Comparison of ENCODE assay signal across 1 cellular context in genomic region chr4:6734165-6734786, GRCh38.
A peak's percentile ranks its signal among the peaks of the same experiment; 100 is the strongest.
TF ChIP-seq lines count a peak whose summit lies in the region.

No MANE protein-coding gene starts in this region.

TF ChIP-seq in K562, 482 proteins besides CTCF, POLR2A, EP300 and RAD21 (continued from another document):
- no peak for TF ChIP-seq CEBPZ (IDR thresholded peaks at IDR 0.05; ENCODE audit: borderline replicate concordance, low read depth, low read length)
- TF ChIP-seq CCAR2 (IDR thresholded peaks at IDR 0.05; ENCODE audit: low read depth, low read length) = no peak
- TF ChIP-seq PHB2 (IDR thresholded peaks at IDR 0.05; ENCODE audit: low read depth) = no peak
- no peak for TF ChIP-seq NBN (IDR thresholded peaks at IDR 0.05; ENCODE audit: low read depth)
- no peak for TF ChIP-seq TEAD2 (tag; IDR thresholded peaks at IDR 0.05)
- no peak for TF ChIP-seq MBD2 (IDR thresholded peaks at IDR 0.05; ENCODE audit: borderline replicate concordance, low read depth)
- TF ChIP-seq GTF2E2 (tag; IDR thresholded peaks at IDR 0.05) = no peak
- TF ChIP-seq MLX (CRISPR knock-in tag; conservative IDR thresholded peaks at IDR 0.05) = no peak
- 0 out of 2 replicates have a peak, but pooled peaks have one; percentile 4 for TF ChIP-seq ZNF316 (IDR thresholded peaks at IDR 0.05)
- TF ChIP-seq RUNX1 (IDR thresholded peaks at IDR 0.05; ENCODE audit: low read depth) = no peak
- TF ChIP-seq ZNF311 (CRISPR knock-in tag; IDR thresholded peaks at IDR 0.05) = no peak
- TF ChIP-seq RFX5 (IDR thresholded peaks at IDR 0.05; ENCODE audit: low read depth, low read length) = no peak
- no peak for TF ChIP-seq ZNF239 (CRISPR knock-in tag; IDR thresholded peaks at IDR 0.05)
- TF ChIP-seq ZNF140 (CRISPR knock-in tag; IDR thresholded peaks at IDR 0.05) = no peak
- no peak for TF ChIP-seq TCF7L2 (IDR thresholded peaks at IDR 0.05; ENCODE audit: low read depth, low read length)
- no peak for TF ChIP-seq POLR2H (tag; IDR thresholded peaks at IDR 0.05; ENCODE audit: low read depth)
- TF ChIP-seq ETV6 (IDR thresholded peaks at IDR 0.05; ENCODE audit: borderline replicate concordance in 1 of 2, low read depth in 2 of 2, low read length in 1 of 2) = no peak
- TF ChIP-seq ETV6 (CRISPR knock-in tag; IDR thresholded peaks at IDR 0.05; ENCODE audit: borderline replicate concordance) = no peak
- TF ChIP-seq ZNF280B (CRISPR knock-in tag; IDR thresholded peaks at IDR 0.05) = no peak
- peak; percentile 91 for TF ChIP-seq MAX (CRISPR knock-in tag; IDR thresholded peaks at IDR 0.05)
- no peak; the same call in 1 of the 2 replicates for TF ChIP-seq GABPB2 (CRISPR knock-in tag; conservative IDR thresholded peaks at IDR 0.05)
- no peak for TF ChIP-seq HMG20B (CRISPR knock-in tag; IDR thresholded peaks at IDR 0.05)
- TF ChIP-seq HNRNPL (IDR thresholded peaks at IDR 0.05; ENCODE audit: low read depth, low read length) = no peak
- TF ChIP-seq E2F3 (CRISPR knock-in tag; IDR thresholded peaks at IDR 0.05) = no peak
- TF ChIP-seq MEF2D (tag; conservative IDR thresholded peaks at IDR 0.05; ENCODE audit: low read depth) = peak; percentile 76
- 0 out of 2 replicates have a peak, but pooled peaks have one; percentile 14 for TF ChIP-seq MTA1 (IDR thresholded peaks at IDR 0.05; ENCODE audit: borderline replicate concordance)
- TF ChIP-seq, protein P1, sequence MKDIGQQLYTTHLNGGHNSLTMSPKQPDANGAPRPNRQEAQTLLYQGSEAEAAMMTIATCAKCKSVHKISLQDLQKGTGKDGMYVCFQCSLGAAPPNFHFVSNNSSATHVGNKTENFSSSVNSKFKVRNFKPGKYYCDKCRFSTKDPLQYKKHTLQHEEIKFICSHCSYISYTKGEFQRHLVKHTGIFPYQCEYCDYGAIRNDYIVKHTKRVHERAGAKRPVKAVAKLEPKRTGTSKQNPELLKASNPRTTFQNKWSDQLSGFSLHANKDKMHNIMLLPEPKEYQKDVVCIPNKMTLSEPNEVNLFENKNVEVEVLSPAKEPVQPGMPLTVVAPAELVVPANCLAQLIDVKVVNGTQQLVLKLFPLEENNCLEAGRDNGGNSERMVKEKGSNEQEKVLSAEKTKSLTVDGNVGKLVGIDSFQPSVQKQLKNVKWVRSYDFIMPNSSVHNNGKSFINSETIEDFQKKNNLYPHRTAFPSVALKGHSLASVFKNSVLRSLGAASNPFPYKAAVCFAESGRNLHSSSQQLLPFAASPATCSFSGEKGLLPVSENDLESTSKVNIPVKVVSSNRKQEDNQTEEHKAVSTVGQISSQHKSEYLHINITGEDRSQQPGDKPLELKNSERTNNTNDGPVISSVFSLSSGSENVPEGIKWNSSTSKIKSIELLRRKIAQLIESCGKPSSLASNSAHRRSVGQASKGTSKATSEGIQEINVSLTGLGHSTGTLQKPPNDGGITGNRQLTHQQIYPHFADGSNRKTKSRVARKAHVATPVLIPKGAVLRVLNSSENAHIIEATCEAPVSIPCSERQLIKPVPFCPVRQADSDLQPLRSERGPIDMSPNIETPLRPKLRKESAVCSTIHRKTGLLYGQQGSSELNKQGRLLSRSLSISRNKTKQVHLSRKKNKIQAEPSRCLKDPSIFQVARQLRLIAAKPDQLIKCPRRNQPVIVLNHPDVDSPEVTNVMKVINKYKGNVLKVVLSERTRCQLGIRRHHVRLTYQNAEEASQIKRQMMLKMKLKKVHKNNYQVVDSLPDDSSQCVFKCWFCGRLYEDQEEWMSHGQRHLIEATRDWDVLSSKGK (CRISPR knock-in tag; IDR thresholded peaks at IDR 0.05) = no peak
- no peak for TF ChIP-seq E2F4 (CRISPR knock-in tag; IDR thresholded peaks at IDR 0.05; ENCODE audit: low read depth)
- 0 out of 2 replicates have a peak, but pooled peaks have one; percentile 7 for TF ChIP-seq KLF13 (tag; IDR thresholded peaks at IDR 0.05; ENCODE audit: borderline replicate concordance, low read depth)
- no peak for TF ChIP-seq ATF6 (CRISPR knock-in tag; IDR thresholded peaks at IDR 0.05)
- 0 out of 2 replicates have a peak, but pooled peaks have one; percentile 3 for TF ChIP-seq ILK (tag; IDR thresholded peaks at IDR 0.05; ENCODE audit: borderline replicate concordance, low read depth)
- TF ChIP-seq STAT5B (CRISPR knock-in tag; IDR thresholded peaks at IDR 0.05) = no peak
TF ChIP-seq in K562: peak in this region for 60.
